In genomic region chr16:75443301-75443700, GRCh38 we compare ENCODE assay signal across 1 cellular context.
TF ChIP-seq lines count a peak whose summit lies in the region.

No MANE protein-coding gene starts in this region.

TF ChIP-seq in IMR-90, 13 proteins besides CTCF, POLR2A, EP300 and RAD21:
- no peak for TF ChIP-seq SMC3 (IDR thresholded peaks at IDR 0.05; ENCODE audit: low read depth, low read length)
- TF ChIP-seq CEBPB (IDR thresholded peaks at IDR 0.05; ENCODE audit: low read depth, low read length), result no peak
- TF ChIP-seq RFX5 (IDR thresholded peaks at IDR 0.05; ENCODE audit: low read depth, low read length), result no peak
- TF ChIP-seq BHLHE40 (IDR thresholded peaks at IDR 0.05; ENCODE audit: low read depth, low read length), result no peak
- no peak for TF ChIP-seq NFE2L2 (IDR thresholded peaks at IDR 0.05; ENCODE audit: low read depth, low read length)
- TF ChIP-seq RCOR1 (IDR thresholded peaks at IDR 0.05; ENCODE audit: insufficient replicate concordance, low read length), result no peak
- no peak for TF ChIP-seq MXI1 (IDR thresholded peaks at IDR 0.05; ENCODE audit: borderline replicate concordance, low read depth, low read length)
- TF ChIP-seq, protein P1, sequence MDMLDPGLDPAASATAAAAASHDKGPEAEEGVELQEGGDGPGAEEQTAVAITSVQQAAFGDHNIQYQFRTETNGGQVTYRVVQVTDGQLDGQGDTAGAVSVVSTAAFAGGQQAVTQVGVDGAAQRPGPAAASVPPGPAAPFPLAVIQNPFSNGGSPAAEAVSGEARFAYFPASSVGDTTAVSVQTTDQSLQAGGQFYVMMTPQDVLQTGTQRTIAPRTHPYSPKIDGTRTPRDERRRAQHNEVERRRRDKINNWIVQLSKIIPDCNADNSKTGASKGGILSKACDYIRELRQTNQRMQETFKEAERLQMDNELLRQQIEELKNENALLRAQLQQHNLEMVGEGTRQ (IDR thresholded peaks at IDR 0.05; ENCODE audit: low read depth, low read length), result no peak
- no peak for TF ChIP-seq MAFK (IDR thresholded peaks at IDR 0.05; ENCODE audit: low read depth, low read length)
- TF ChIP-seq, protein P2, sequence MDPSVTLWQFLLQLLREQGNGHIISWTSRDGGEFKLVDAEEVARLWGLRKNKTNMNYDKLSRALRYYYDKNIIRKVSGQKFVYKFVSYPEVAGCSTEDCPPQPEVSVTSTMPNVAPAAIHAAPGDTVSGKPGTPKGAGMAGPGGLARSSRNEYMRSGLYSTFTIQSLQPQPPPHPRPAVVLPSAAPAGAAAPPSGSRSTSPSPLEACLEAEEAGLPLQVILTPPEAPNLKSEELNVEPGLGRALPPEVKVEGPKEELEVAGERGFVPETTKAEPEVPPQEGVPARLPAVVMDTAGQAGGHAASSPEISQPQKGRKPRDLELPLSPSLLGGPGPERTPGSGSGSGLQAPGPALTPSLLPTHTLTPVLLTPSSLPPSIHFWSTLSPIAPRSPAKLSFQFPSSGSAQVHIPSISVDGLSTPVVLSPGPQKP (IDR thresholded peaks at IDR 0.05; ENCODE audit: borderline replicate concordance, low read depth, low read length), result no peak
TF ChIP-seq in IMR-90: peak in this region for 0.
